ENCODE assay signal across 27 cellular contexts in genomic region chr10:69965919-69966662, GRCh38.
DNase-seq lines count a peak whose midpoint lies in the region; ATAC-seq, FAIRE-seq and TF ChIP-seq lines count a peak whose summit lies in the region.
"Had no signal": no experiment of that assay in that cellular context is flagged by ENCODE, and none has a peak within 500 bp of the region (broad histone marks: within the 10 kb centered on the region; RNA-seq: fewer than 3 reads in every experiment).

No MANE protein-coding gene starts in this region.

- TF ChIP-seq CTCF in astrocyte (IDR thresholded peaks at IDR 0.05; ENCODE audit: insufficient read depth, low read depth, low read length): no peak
- no peak for TF ChIP-seq CTCF in fibroblast of pulmonary artery (IDR thresholded peaks at IDR 0.05; ENCODE audit: low read length, missing control alignments)
- TF ChIP-seq CTCF in stomach (IDR thresholded peaks at IDR 0.05): no peak

- no peak for ATAC-seq in activated CD4-positive, alpha-beta T cell treated with anti-CD3 and anti-CD28 coated beads for 36 hours
- ATAC-seq in HG03565 (IDR thresholded peaks at IDR 0.05; ENCODE audit: unreplicated experiment): no peak
- ATAC-seq: HCT116; HepG2; left lobe of liver; Right ventricle myocardium inferior; stimulated activated naive CD8-positive, alpha-beta T cell treated with anti-CD3 and anti-CD28 coated beads, Interleukin-15, Interleukin-2, amounts not matched to agents 100 U/mL and 50 U/mL, for 24 hours had no signal

- no peaks in the 10 kb centered on the region for H4K20me1 ChIP-seq in astrocyte (ENCODE audit: insufficient read depth, low read length)
- H4K20me1 ChIP-seq: BLaER1 had no signal

- H3K27ac Mint-ChIP-seq in activated CD4-positive, alpha-beta T cell treated with anti-CD3 and anti-CD28 coated beads, Interleukin-2, amount 10 ng/mL, durations not matched to agents 24 days and 14 days: no peak overlapping the region
- no peak overlapping the region for H3K27ac Mint-ChIP-seq in activated CD4-positive, alpha-beta T cell treated with anti-CD3 and anti-CD28 coated beads for 36 hours
- no peak overlapping the region for H3K27ac Mint-ChIP-seq in astrocyte (ENCODE audit: unreplicated experiment)
- H3K27ac Mint-ChIP-seq: activated CD4-positive, alpha-beta T cell treated with anti-CD3 and anti-CD28 coated beads, Interleukin-2, amount 10 ng/mL, durations not matched to agents 7 days and 5 days had no signal

- no peaks in the 10 kb centered on the region for H3K4me1 Mint-ChIP-seq in activated CD4-positive, alpha-beta T cell treated with anti-CD3 and anti-CD28 coated beads, Interleukin-2, amount 10 ng/mL, durations not matched to agents 24 days and 14 days
- H3K4me1 Mint-ChIP-seq in activated CD4-positive, alpha-beta T cell treated with anti-CD3 and anti-CD28 coated beads for 36 hours: no peaks in the 10 kb centered on the region
- peaks cover 3% of the 10 kb centered on the region for H3K4me1 Mint-ChIP-seq in astrocyte (ENCODE audit: low read depth, unreplicated experiment)
- H3K4me1 Mint-ChIP-seq: activated CD4-positive, alpha-beta T cell treated with anti-CD3 and anti-CD28 coated beads, Interleukin-2, amount 10 ng/mL, durations not matched to agents 7 days and 5 days had no signal

- H3K27ac ChIP-seq in astrocyte (ENCODE audit: low read depth, low read length) (no peak overlapping the region), stomach (no peak overlapping the region)
- H3K27ac ChIP-seq: BLaER1, prostate gland had no signal

- TF ChIP-seq POLR2A in stomach (IDR thresholded peaks at IDR 0.05): no peak

- H3K27me3 Mint-ChIP-seq in activated CD4-positive, alpha-beta T cell treated with anti-CD3 and anti-CD28 coated beads, Interleukin-2, amount 10 ng/mL, durations not matched to agents 24 days and 14 days: peaks cover 14% of the 10 kb centered on the region
- H3K27me3 Mint-ChIP-seq in activated CD4-positive, alpha-beta T cell treated with anti-CD3 and anti-CD28 coated beads for 36 hours: peaks cover 5% of the 10 kb centered on the region
- H3K27me3 Mint-ChIP-seq in astrocyte (ENCODE audit: low read depth, unreplicated experiment): peaks cover 45% of the 10 kb centered on the region

- H3K4me3 ChIP-seq in astrocyte (ENCODE audit: insufficient read depth, low read depth, low read length): no peak overlapping the region
- no peak overlapping the region for H3K4me3 ChIP-seq in fibroblast of pulmonary artery (replicated peaks; ENCODE audit: low read depth, low read length)
- no peak overlapping the region for H3K4me3 ChIP-seq in stomach
- H3K4me3 ChIP-seq: BLaER1, prostate gland had no signal

- H3K9me3 Mint-ChIP-seq in activated CD4-positive, alpha-beta T cell treated with anti-CD3 and anti-CD28 coated beads, Interleukin-2, amount 10 ng/mL, durations not matched to agents 24 days and 14 days: no peaks in the 10 kb centered on the region
- no peaks in the 10 kb centered on the region for H3K9me3 Mint-ChIP-seq in activated CD4-positive, alpha-beta T cell treated with anti-CD3 and anti-CD28 coated beads for 36 hours (ENCODE audit: low read depth)
- H3K9me3 Mint-ChIP-seq in astrocyte (ENCODE audit: unreplicated experiment): no peaks in the 10 kb centered on the region
- H3K9me3 Mint-ChIP-seq: activated CD4-positive, alpha-beta T cell treated with anti-CD3 and anti-CD28 coated beads, Interleukin-2, amount 10 ng/mL, durations not matched to agents 7 days and 5 days had no signal

- FAIRE-seq in astrocyte (lab: Jason Lieb, UNC): no peak
- FAIRE-seq: HepG2 had no signal

- H3K9ac ChIP-seq in astrocyte (ENCODE audit: low read length): no peak overlapping the region
- H3K9ac ChIP-seq: BLaER1 had no signal

- no peaks in the 10 kb centered on the region for H3K79me2 ChIP-seq in astrocyte (ENCODE audit: insufficient read depth, low read length)

- intact Hi-C loops in activated CD4-positive, alpha-beta T cell treated with anti-CD3 and anti-CD28 coated beads, Interleukin-2, amount 10 ng/mL, durations not matched to agents 24 days and 14 days (cut with micrococcal nuclease): no loop called here
- intact Hi-C loops in activated CD4-positive, alpha-beta T cell treated with anti-CD3 and anti-CD28 coated beads for 36 hours (cut with DNase I, micrococcal nuclease): no loop called here
- intact Hi-C loops in stomach (cut with DNase I; ENCODE audit: low total_unique reads): no loop called here

- no peaks in the 10 kb centered on the region for H3K27me3 ChIP-seq in astrocyte (ENCODE audit: insufficient read depth, low read length)
- H3K27me3 ChIP-seq in stomach: peaks cover 0 to 6% (median 0%) of the 10 kb centered on the region in 3 donors
- H3K27me3 ChIP-seq: BLaER1 had no signal

- no peak overlapping the region for H2AFZ ChIP-seq in astrocyte (ENCODE audit: low read depth, low read length)

- H3K4me2 ChIP-seq in astrocyte (ENCODE audit: low read length): peak overlapping the region; percentile 56
- H3K4me2 ChIP-seq: BLaER1 had no signal

- no peaks in the 10 kb centered on the region for H3K36me3 Mint-ChIP-seq in activated CD4-positive, alpha-beta T cell treated with anti-CD3 and anti-CD28 coated beads, Interleukin-2, amount 10 ng/mL, durations not matched to agents 24 days and 14 days (ENCODE audit: low read depth)
- H3K36me3 Mint-ChIP-seq in activated CD4-positive, alpha-beta T cell treated with anti-CD3 and anti-CD28 coated beads for 36 hours (ENCODE audit: low read depth): no peaks in the 10 kb centered on the region
- H3K36me3 Mint-ChIP-seq in astrocyte (ENCODE audit: low read depth, unreplicated experiment): no peaks in the 10 kb centered on the region

- H3K36me3 ChIP-seq in astrocyte (ENCODE audit: insufficient read depth, low read length): no peaks in the 10 kb centered on the region
- no peaks in the 10 kb centered on the region for H3K36me3 ChIP-seq in stomach
- H3K36me3 ChIP-seq: BLaER1, prostate gland had no signal

- POLR2A ChIA-PET in activated CD4-positive, alpha-beta T cell treated with anti-CD3 and anti-CD28 coated beads for 36 hours (lab: Charles Lee): no interaction called here

- 56 to 71% (median 65%) methylated on average over 14 of the region's 14 CpGs for WGBS in stomach, 5 donors

- no peak for TF ChIP-seq EP300 in stomach (IDR thresholded peaks at IDR 0.05)

- peaks cover 10% of the 10 kb centered on the region for H3K4me1 ChIP-seq in astrocyte (ENCODE audit: insufficient read depth, low read length)
- H3K4me1 ChIP-seq in stomach: peaks cover 0 to 5% (median 0%) of the 10 kb centered on the region in 4 donors
- H3K4me1 ChIP-seq: prostate gland had no signal

- H3K4me3 Mint-ChIP-seq in activated CD4-positive, alpha-beta T cell treated with anti-CD3 and anti-CD28 coated beads, Interleukin-2, amount 10 ng/mL, durations not matched to agents 24 days and 14 days: no peak overlapping the region
- H3K4me3 Mint-ChIP-seq in activated CD4-positive, alpha-beta T cell treated with anti-CD3 and anti-CD28 coated beads for 36 hours: no peak overlapping the region
- H3K4me3 Mint-ChIP-seq in astrocyte (ENCODE audit: unreplicated experiment): no peak overlapping the region
- H3K4me3 Mint-ChIP-seq: activated CD4-positive, alpha-beta T cell treated with anti-CD3 and anti-CD28 coated beads, Interleukin-2, amount 10 ng/mL, durations not matched to agents 7 days and 5 days had no signal

- no peaks in the 10 kb centered on the region for H3K9me3 ChIP-seq in astrocyte (ENCODE audit: insufficient read depth, low read depth, low read length)
- no peaks in the 10 kb centered on the region for H3K9me3 ChIP-seq in stomach
- H3K9me3 ChIP-seq: BLaER1, prostate gland had no signal

- CTCF ChIA-PET in activated CD4-positive, alpha-beta T cell treated with anti-CD3 and anti-CD28 coated beads for 36 hours (lab: Charles Lee): no interaction called here

- DNase-seq in activated CD4-positive, alpha-beta T cell treated with anti-CD3 and anti-CD28 coated beads, Interleukin-2, amount 10 ng/mL, durations not matched to agents 24 days and 14 days: peak; percentile 45
- no peak for DNase-seq in activated CD4-positive, alpha-beta T cell treated with anti-CD3 and anti-CD28 coated beads for 36 hours
- DNase-seq in astrocyte (ENCODE audit: low read depth): peak; percentile 31
- peak; percentile 11 for DNase-seq in fibroblast of pulmonary artery (ENCODE audit: low read depth)
- DNase-seq in stomach: peak; percentile 19
- DNase-seq in T1000 (lab: John Stamatoyannopoulos, UW): no peak
- no peak for DNase-seq in Kasumi-1 (lab: John Stamatoyannopoulos, UW)
- DNase-seq: 8988T; activated CD4-positive, alpha-beta T cell treated with anti-CD3 and anti-CD28 coated beads, Interleukin-2, amount 10 ng/mL, durations not matched to agents 7 days and 5 days; activated gamma-delta T cell treated with Interleukin-2 at 50 U/mL for 16 hours; activated T-cell treated with anti-CD3 and anti-CD28 coated beads for 4 hours; amniotic stem cell; central memory CD4-positive, alpha-beta T cell; midbrain; NCI-H1436; NCI-H2171; NCI-H526 treated with DMSO at 0.1 percent for 48 hours; stimulated activated CD4-positive, alpha-beta T cell treated with anti-CD3 and anti-CD28 coated beads, Interleukin-2, amount 100 ng/mL, for 24 hours; stimulated activated naive CD8-positive, alpha-beta T cell treated with anti-CD3 and anti-CD28 coated beads, Interleukin-15, Interleukin-2, amounts not matched to agents 100 U/mL and 50 U/mL, for 24 hours; T-helper 1 cell had no signal

Comparison
In these comparisons a context has a peak if more than half of its experiments do, and no peak if none do; other contexts are left out.
1. DNase-seq: peak in activated CD4-positive, alpha-beta T cell treated with anti-CD3 and anti-CD28 coated beads, Interleukin-2, amount 10 ng/mL, durations not matched to agents 24 days and 14 days (single experiment), astrocyte (single experiment), fibroblast of pulmonary artery (single experiment) and stomach (single experiment); none in activated CD4-positive, alpha-beta T cell treated with anti-CD3 and anti-CD28 coated beads for 36 hours (single experiment), T1000 (single experiment) and Kasumi-1 (0 of 2).